Comparison of ENCODE assay signal across 8 cellular contexts in the genomic region with DNA sequence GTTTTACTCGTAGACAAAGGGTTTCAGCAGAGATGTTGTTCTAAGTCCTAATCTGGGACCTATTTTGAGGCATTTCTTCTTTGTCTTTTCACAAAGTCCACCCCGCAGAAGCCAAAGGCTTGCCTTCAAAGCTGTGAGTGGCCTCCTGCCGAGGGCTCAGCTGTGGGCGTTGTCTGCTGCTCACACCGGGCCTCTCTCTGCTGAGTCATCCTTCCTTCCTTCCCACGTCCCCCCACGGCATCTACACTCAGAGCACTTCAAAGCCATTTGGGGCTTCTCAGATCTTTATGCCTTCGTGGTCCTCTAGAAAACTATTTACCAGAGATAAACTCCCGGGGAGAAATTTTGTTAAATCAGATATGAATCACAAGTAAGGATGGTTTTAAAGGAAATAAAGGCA.
DNase-seq lines count a peak whose midpoint lies in the region; ATAC-seq, FAIRE-seq and TF ChIP-seq lines count a peak whose summit lies in the region.

No MANE protein-coding gene starts in this region.

- no peak overlapping the region for H2BK12ac ChIP-seq in H1 (ENCODE audit: low read depth, low read length)

- peak overlapping the region; percentile 32 for H3K4me3 Mint-ChIP-seq in activated CD4-positive, alpha-beta T cell treated with anti-CD3 and anti-CD28 coated beads, Interleukin-2, amount 10 ng/mL, durations not matched to agents 7 days and 5 days

- H3K9me3 ChIP-seq in H1 (ENCODE audit: insufficient read depth in 2 of 2, low read depth in 1 of 2, low read length in 1 of 2), result no peaks in the 10 kb centered on the region

- no peaks in the 10 kb centered on the region for H3K36me3 Mint-ChIP-seq in activated CD4-positive, alpha-beta T cell treated with anti-CD3 and anti-CD28 coated beads, Interleukin-2, amount 10 ng/mL, durations not matched to agents 7 days and 5 days (ENCODE audit: low read depth)

- peaks cover 0 to 12% (median 7%) of the 10 kb centered on the region in 4 experiments; a peak in 5 of 7 replicates for H3K4me1 ChIP-seq in H1 (replicated peaks in 1 of 4; ENCODE audit: control insufficient read depth in 3 of 4, insufficient read depth in 4 of 4, low read length in 3 of 4)

- H2BK120ac ChIP-seq in H1 (replicated peaks; ENCODE audit: low read depth, low read length), result no peak overlapping the region

- H3K27ac ChIP-seq in H1 (ENCODE audit: low read depth, low read length), result no peak overlapping the region

- no peak overlapping the region for H2AFZ ChIP-seq in H1 (ENCODE audit: low read length)

- no peak for FAIRE-seq in H1 (lab: Jason Lieb, UNC)

- no peaks in the 10 kb centered on the region for H3K27me3 ChIP-seq in H1 (replicated peaks in 1 of 4; ENCODE audit: control insufficient read depth in 3 of 4, extremely low read depth in 1 of 4, insufficient read depth in 3 of 4, low read length in 3 of 4)

- H4K5ac ChIP-seq in H1 (ENCODE audit: insufficient read length, low read depth, low read length), result no peak overlapping the region

- H3K4me2 ChIP-seq in H1 (ENCODE audit: insufficient read depth in 1 of 2, low read depth in 2 of 2, low read length in 2 of 2), result peak overlapping the region in 1 of 2 experiments; percentile 28; a peak in 2 of 4 replicates

- peaks cover 44% of the 10 kb centered on the region for H3K4me1 Mint-ChIP-seq in activated CD4-positive, alpha-beta T cell treated with anti-CD3 and anti-CD28 coated beads, Interleukin-2, amount 10 ng/mL, durations not matched to agents 7 days and 5 days

- H2BK20ac ChIP-seq in H1 (ENCODE audit: low read length), result no peak overlapping the region

- ATAC-seq in GM21723 (IDR thresholded peaks at IDR 0.05; ENCODE audit: unreplicated experiment), result peak; percentile 47

- no peak overlapping the region for H2AK5ac ChIP-seq in H1 (ENCODE audit: low read depth, low read length)

- TF ChIP-seq CTCF in NB4 (IDR thresholded peaks at IDR 0.05; ENCODE audit: low read depth, low read length), result no peak
- TF ChIP-seq CTCF in H1 (IDR thresholded peaks at IDR 0.05; ENCODE audit: control extremely low read depth in 1 of 3, insufficient read depth in 1 of 3, low read depth in 1 of 3, low read length in 3 of 3), result no peak

- no peaks in the 10 kb centered on the region for H3K23me2 ChIP-seq in H1 (ENCODE audit: low read depth, low read length)

- H3K9ac ChIP-seq in H1 (replicated peaks in 1 of 4; ENCODE audit: extremely low read depth in 1 of 4, low read depth in 3 of 4, low read length in 3 of 4), result no peak overlapping the region

- H3K36me3 ChIP-seq in H1 (ENCODE audit: control insufficient read depth in 2 of 4, insufficient read depth in 4 of 4, low read length in 3 of 4), result no peaks in the 10 kb centered on the region

- no peak for TF ChIP-seq RAD21 in H1 (IDR thresholded peaks at IDR 0.05 in 1 of 2, conservative IDR thresholded peaks at IDR 0.05 in 1 of 2; ENCODE audit: low read depth in 2 of 2, low read length in 2 of 2)

- H3K23ac ChIP-seq in H1 (ENCODE audit: insufficient read length), result no peak overlapping the region

- POLR2A ChIA-PET in activated CD4-positive, alpha-beta T cell treated with anti-CD3 and anti-CD28 coated beads, Interleukin-2, amount 10 ng/mL, durations not matched to agents 7 days and 5 days (lab: Charles Lee), result interaction anchor here (0.5 kb wide), 1 partner anchor 414 kb away, joined by 3 read pairs; no protein-coding TSS in a partner anchor
- POLR2A ChIA-PET in H1 (lab: Charles Lee; ENCODE audit: partially characterized antibody), result interaction anchor here (0.6 to 1.7 kb wide), 2 partner anchors 62 to 194 kb away, joined by 3 to 5 read pairs; partner anchors contain the start of gene SLC25A3

- DNase-seq in CMK (ENCODE audit: low read depth) (peak; percentile 54), NB4 (ENCODE audit: low read depth) (peak; percentile 94), H1 (ENCODE audit: low read depth in 1 of 2, low spot score in 2 of 2) (peak in 1 of 2 experiments; percentile 36), NCI-H1105 treated with DMSO at 0.1 percent for 48 hours (lab: John Stamatoyannopoulos, UW) (no peak), midbrain (lab: John Stamatoyannopoulos, UW) (no peak)
- DNase-seq in activated CD4-positive, alpha-beta T cell treated with anti-CD3 and anti-CD28 coated beads, Interleukin-2, amount 10 ng/mL, durations not matched to agents 7 days and 5 days, result peak; percentile 61
- DNase-seq in stimulated activated CD4-positive, alpha-beta T cell treated with anti-CD3 and anti-CD28 coated beads, Interleukin-12 subunit alpha, Interleukin-12 subunit beta, amount 100 ng/mL, for 48 hours (ENCODE audit: low read depth in 2 of 3, low spot score in 1 of 3), result peak; percentile 38 to 53 (median 46)

- no peaks in the 10 kb centered on the region for H4K20me1 ChIP-seq in H1 (replicated peaks in 1 of 2; ENCODE audit: control insufficient read depth in 1 of 2, insufficient read depth in 2 of 2, low read length in 2 of 2)

- TF ChIP-seq POLR2A in NB4 (IDR thresholded peaks at IDR 0.05; ENCODE audit: extremely low read depth, insufficient read length), result no peak
- no peak for TF ChIP-seq POLR2A in H1 (IDR thresholded peaks at IDR 0.05; ENCODE audit: control extremely low read depth in 1 of 2, low read depth in 2 of 2, low read length in 2 of 2)

- H2BK15ac ChIP-seq in H1 (ENCODE audit: low read length), result no peak overlapping the region

- peak overlapping the region; percentile 81 for H3K27ac Mint-ChIP-seq in activated CD4-positive, alpha-beta T cell treated with anti-CD3 and anti-CD28 coated beads, Interleukin-2, amount 10 ng/mL, durations not matched to agents 7 days and 5 days

- whole genome bisulfite sequencing in H1 (ENCODE audit: extremely low coverage in 1 of 2, insufficient coverage in 1 of 2, insufficient read length in 1 of 2, insufficient replicate concordance in 2 of 2, low coverage in 1 of 2, low lambda C conversion rate in 2 of 2, missing lambda C conversion rate in 1 of 2), 2 experiments, result 36% methylated on average over 9 of the region's 9 CpGs; no CpG with 5 or more reads in 1 of the 2 experiments

- no peak overlapping the region for H4K91ac ChIP-seq in H1 (replicated peaks; ENCODE audit: insufficient read length, low read length)

- no peaks in the 10 kb centered on the region for H3K9me3 Mint-ChIP-seq in activated CD4-positive, alpha-beta T cell treated with anti-CD3 and anti-CD28 coated beads, Interleukin-2, amount 10 ng/mL, durations not matched to agents 7 days and 5 days

- no peak overlapping the region for H4K8ac ChIP-seq in H1 (ENCODE audit: extremely low read depth, insufficient read depth, low read length)

- TF ChIP-seq EP300 in H1 (IDR thresholded peaks at IDR 0.05; ENCODE audit: borderline replicate concordance in 1 of 2, low read depth in 2 of 2, low read length in 2 of 2), result no peak

- no peak overlapping the region for H3K14ac ChIP-seq in H1 (ENCODE audit: insufficient read length)

- H3K4me3 ChIP-seq in NB4 (ENCODE audit: low read depth, low read length) (no peak overlapping the region), H1 (ENCODE audit: extremely low read depth in 1 of 4, insufficient read depth in 2 of 4, low read depth in 3 of 4, low read length in 4 of 4) (no peak overlapping the region)

- no peaks in the 10 kb centered on the region for H3K27me3 Mint-ChIP-seq in activated CD4-positive, alpha-beta T cell treated with anti-CD3 and anti-CD28 coated beads, Interleukin-2, amount 10 ng/mL, durations not matched to agents 7 days and 5 days

- H3K18ac ChIP-seq in H1 (ENCODE audit: extremely low read depth, low read length), result no peak overlapping the region

- no peaks in the 10 kb centered on the region for H3K79me2 ChIP-seq in H1 (ENCODE audit: control insufficient read depth in 1 of 2, insufficient read depth in 2 of 2, low read length in 2 of 2)

- H3K4ac ChIP-seq in H1 (replicated peaks; ENCODE audit: insufficient read length, low read depth, low read length), result no peak overlapping the region

- no peak overlapping the region for H2BK5ac ChIP-seq in H1 (ENCODE audit: low read depth, low read length)

- no peaks in the 10 kb centered on the region for H3K79me1 ChIP-seq in H1 (ENCODE audit: low read depth, low read length)

- no peak overlapping the region for H3K56ac ChIP-seq in H1 (replicated peaks; ENCODE audit: insufficient read length, low read depth, low read length)

- CTCF ChIA-PET in activated CD4-positive, alpha-beta T cell treated with anti-CD3 and anti-CD28 coated beads, Interleukin-2, amount 10 ng/mL, durations not matched to agents 7 days and 5 days (lab: Charles Lee), result interaction anchor here (0.6 kb wide), 1 partner anchor 1367 kb away, joined by 7 read pairs; no protein-coding TSS in a partner anchor
- CTCF ChIA-PET in H1 (lab: Charles Lee; ENCODE audit: partially characterized antibody), result interaction anchor here (0.8 to 5.0 kb wide), 8 partner anchors 9 to 202 kb away, joined by 3 to 34 read pairs (median 4); no protein-coding TSS in a partner anchor

TF ChIP-seq in H1, 55 proteins besides CTCF, POLR2A, EP300 and RAD21:
- TF ChIP-seq ASH2L (IDR thresholded peaks at IDR 0.05; ENCODE audit: low read length) (no peak), MAFK (IDR thresholded peaks at IDR 0.05; ENCODE audit: low read depth, low read length) (peak; percentile 89), BACH1 (IDR thresholded peaks at IDR 0.05; ENCODE audit: low read length) (peak; percentile 96), GABPA (IDR thresholded peaks at IDR 0.05; ENCODE audit: borderline replicate concordance, insufficient read depth, low read length) (no peak), SIX5 (IDR thresholded peaks at IDR 0.05; ENCODE audit: low read depth, low read length) (no peak), JUND (IDR thresholded peaks at IDR 0.05; ENCODE audit: low read length) (peak; percentile 78; the same call in 1 of the 2 replicates)

Comparison
In these comparisons a context has a peak if more than half of its experiments do, and no peak if none do; other contexts are left out.
1. DNase-seq: peak in CMK (single experiment), NB4 (single experiment), activated CD4-positive, alpha-beta T cell treated with anti-CD3 and anti-CD28 coated beads, Interleukin-2, amount 10 ng/mL, durations not matched to agents 7 days and 5 days (single experiment) and stimulated activated CD4-positive, alpha-beta T cell treated with anti-CD3 and anti-CD28 coated beads, Interleukin-12 subunit alpha, Interleukin-12 subunit beta, amount 100 ng/mL, for 48 hours (3 of 3); none in NCI-H1105 treated with DMSO at 0.1 percent for 48 hours (single experiment) and midbrain (single experiment).